In the genomic region with DNA sequence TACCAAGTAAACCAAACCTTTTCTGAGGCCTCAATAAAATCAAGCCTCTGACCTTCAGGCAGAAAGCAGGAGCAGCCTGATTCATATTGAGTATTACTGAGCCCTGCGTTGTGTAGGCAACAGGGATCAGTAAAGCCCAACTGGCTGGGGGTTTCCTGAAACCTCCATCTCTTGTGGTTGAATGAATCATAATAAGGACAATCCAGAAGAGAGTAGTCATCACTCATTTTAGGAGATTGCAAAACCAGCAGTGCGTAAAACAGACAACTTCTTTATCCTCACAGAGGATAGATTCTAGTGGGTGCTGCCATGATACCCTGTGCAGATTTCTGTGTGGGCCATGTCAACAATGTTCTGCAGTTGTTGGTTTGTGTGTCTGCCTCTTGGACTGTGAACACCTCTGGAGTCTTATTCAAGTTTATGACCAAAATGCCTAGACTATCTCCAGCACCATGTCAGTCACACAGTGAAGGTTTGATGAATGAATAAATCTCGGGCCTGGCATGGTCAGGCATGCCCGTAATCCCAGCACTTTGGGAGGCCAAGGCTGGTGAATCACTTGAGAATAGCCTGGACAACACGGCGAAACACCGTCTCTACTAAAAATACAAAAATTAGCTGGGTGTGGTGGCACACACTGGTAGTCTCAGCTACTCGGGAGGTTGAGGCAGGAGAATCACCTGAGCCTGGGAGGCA, we compare ENCODE assay signal across 8 cellular contexts. TPM values are rescaled to one million over a fixed set of nuclear protein-coding genes. Genes with fewer than 3 reads are reported as not detected.
DNase-seq lines count a peak whose midpoint lies in the region; ATAC-seq and TF ChIP-seq lines count a peak whose summit lies in the region.

No MANE protein-coding gene starts in this region.

- peak overlapping the region; percentile 77 for H3K9ac ChIP-seq in skeletal muscle satellite cell (ENCODE audit: low read depth, low read length)

- no peaks in the 10 kb centered on the region for H3K36me3 Mint-ChIP-seq in nephron progenitor cell (ENCODE audit: low read depth)

- H3K4me1 ChIP-seq in breast epithelium (no peaks in the 10 kb centered on the region), skeletal muscle satellite cell (ENCODE audit: control insufficient read depth, insufficient read depth, low read length) (peaks cover 46% of the 10 kb centered on the region)

- no peaks in the 10 kb centered on the region for H3K9me3 Mint-ChIP-seq in nephron progenitor cell

- H3K4me3 Mint-ChIP-seq in nephron progenitor cell: no peak overlapping the region

- no peak for TF ChIP-seq CTCF in breast epithelium (IDR thresholded peaks at IDR 0.05)
- no peak for TF ChIP-seq CTCF in nephron progenitor cell (IDR thresholded peaks at IDR 0.05)

- no peak overlapping the region for H3K4me3 ChIP-seq in breast epithelium
- no peak overlapping the region for H3K4me3 ChIP-seq in skeletal muscle satellite cell (ENCODE audit: low read length)

- H3K4me1 Mint-ChIP-seq in nephron progenitor cell: peaks cover 6% of the 10 kb centered on the region

- peak; percentile 99 for DNase-seq in EH (ENCODE audit: low read depth)
- DNase-seq in LoVo (ENCODE audit: low spot score): peak; percentile 85
- DNase-seq in breast epithelium (ENCODE audit: low spot score in 2 of 2): peak in 1 of 2 donors; percentile 40
- DNase-seq in NCI-H510A treated with DMSO at 0.1 percent for 48 hours (lab: John Stamatoyannopoulos, UW): no peak
- no peak for DNase-seq in hippocampal formation (lab: John Stamatoyannopoulos, UW)
- DNase-seq in nephron progenitor cell: no peak

- no peak overlapping the region for H3K27ac Mint-ChIP-seq in nephron progenitor cell

- no peaks in the 10 kb centered on the region for H3K9me3 ChIP-seq in breast epithelium
- no peaks in the 10 kb centered on the region for H3K9me3 ChIP-seq in skeletal muscle satellite cell (replicated peaks; ENCODE audit: low read length)

- peak; percentile 72 for ATAC-seq in GM21619 (IDR thresholded peaks at IDR 0.05; ENCODE audit: unreplicated experiment)

- H3K27me3 ChIP-seq in breast epithelium (no peaks in the 10 kb centered on the region), skeletal muscle satellite cell (ENCODE audit: control insufficient read depth, insufficient read depth, low read length) (no peaks in the 10 kb centered on the region)

- H3K36me3 ChIP-seq in breast epithelium (no peaks in the 10 kb centered on the region), skeletal muscle satellite cell (ENCODE audit: insufficient read depth, low read length) (no peaks in the 10 kb centered on the region)

- peak overlapping the region; percentile 23 to 64 for H3K27ac ChIP-seq in breast epithelium

- H3K4me2 ChIP-seq in skeletal muscle satellite cell (ENCODE audit: low read length): peak overlapping the region; percentile 50

- H3K27me3 Mint-ChIP-seq in nephron progenitor cell (ENCODE audit: low read depth, poor library complexity): peaks cover 14% of the 10 kb centered on the region

- no peak for TF ChIP-seq POLR2A in breast epithelium (IDR thresholded peaks at IDR 0.05)

- intact Hi-C loops in breast epithelium (cut with DNase I; ENCODE audit: low total_unique reads): no loop called here

RNA-seq across cellular contexts. Expression of a gene that starts 51.8 kb away (rescaled TPM):
- 10 to 100 TPM in 2 of 3 donors, 1 to 10 TPM in 1; 1.1 to 24.6 (median 11.8) TPM for total RNA-seq in breast epithelium
- total RNA-seq in skeletal muscle satellite cell (2012; rRNA removed): 8.5 and 34.2 TPM in 2 replicates

Comparison
In these comparisons a context has a peak if more than half of its experiments do, and no peak if none do; other contexts are left out.
1. DNase-seq: peak in EH (single experiment) and LoVo (single experiment); none in NCI-H510A treated with DMSO at 0.1 percent for 48 hours (single experiment), hippocampal formation (0 of 2) and nephron progenitor cell (single experiment).